2 cellular contexts compared by ENCODE assay signal in genomic region chr2:237132799-237133198, GRCh38.
TF ChIP-seq lines count a peak whose summit lies in the region.

No MANE protein-coding gene starts in this region.

TF ChIP-seq in SK-N-SH, 30 proteins besides CTCF, POLR2A, EP300 and RAD21 (continued from another document):
- TF ChIP-seq REST (IDR thresholded peaks at IDR 0.05; ENCODE audit: low read depth, low read length) (no peak), NRF1 (IDR thresholded peaks at IDR 0.05; ENCODE audit: low read depth, low read length) (no peak), CHD2 (IDR thresholded peaks at IDR 0.05; ENCODE audit: low read length, partially characterized antibody) (no peak), YY1 (IDR thresholded peaks at IDR 0.05; ENCODE audit: low read depth) (no peak), MXI1 (IDR thresholded peaks at IDR 0.05; ENCODE audit: low read depth, low read length) (no peak), IRF3 (IDR thresholded peaks at IDR 0.05; ENCODE audit: low read depth, low read length) (no peak), PBX3 (IDR thresholded peaks at IDR 0.05) (no peak), MEF2A (IDR thresholded peaks at IDR 0.05; ENCODE audit: borderline replicate concordance, low read depth) (no peak), GATA2 (CRISPR knock-in tag; IDR thresholded peaks at IDR 0.05) (no peak), ZBTB33 (IDR thresholded peaks at IDR 0.05; ENCODE audit: borderline replicate concordance, low read depth) (no peak), POLR2AphosphoS5 (IDR thresholded peaks at IDR 0.05; ENCODE audit: low read depth, low read length) (no peak)

TF ChIP-seq in SK-N-SH treated with all-trans-retinoic acid at 6 μM for 48 hours, 23 proteins besides CTCF, POLR2A, EP300 and RAD21 (continued from another document):
- no peak for TF ChIP-seq POU6F1 (CRISPR knock-in tag; IDR thresholded peaks at IDR 0.05; ENCODE audit: borderline replicate concordance, low read depth)
- no peak for TF ChIP-seq ZNF565 (CRISPR knock-in tag; conservative IDR thresholded peaks at IDR 0.05; ENCODE audit: low read depth)
- TF ChIP-seq ISL1 (CRISPR knock-in tag; IDR thresholded peaks at IDR 0.05), result no peak
